In the genomic region with DNA sequence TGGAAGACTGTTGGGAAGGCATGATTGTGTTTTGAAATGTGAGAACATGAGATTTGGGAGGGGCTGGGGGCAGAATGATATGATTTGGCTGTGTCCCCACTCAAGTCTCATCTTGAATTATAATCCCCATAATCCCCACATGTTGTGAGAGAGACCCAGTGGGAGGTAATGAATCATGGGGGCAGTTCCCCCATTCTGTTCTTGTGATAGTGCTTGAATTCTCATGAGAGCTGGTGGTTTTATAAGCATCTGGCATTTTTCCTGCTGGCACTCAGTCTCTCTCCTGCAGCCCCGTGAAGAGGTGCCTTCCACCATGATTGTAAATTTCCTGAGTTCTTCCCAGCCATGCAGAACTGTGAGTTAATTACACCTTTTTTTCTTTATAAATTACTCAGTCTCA, we compare ENCODE assay signal across 26 cellular contexts.
"Had no signal": no experiment of that assay in that cellular context is flagged by ENCODE, and none has a peak within 500 bp of the region (broad histone marks: within the 10 kb centered on the region; RNA-seq: fewer than 3 reads in every experiment).

No MANE protein-coding gene starts in this region.

- H3K9me3 ChIP-seq: psoas muscle, vagina had no signal

- H3K27ac ChIP-seq: heart right ventricle, left lung, psoas muscle, suprapubic skin, vagina had no signal

- H3K4me3 Mint-ChIP-seq: effector memory CD8-positive, alpha-beta T cell; mesothelial cell of epicardium; naive thymus-derived CD8-positive, alpha-beta T cell; nephron progenitor cell; stimulated activated naive CD8-positive, alpha-beta T cell treated with anti-CD3 and anti-CD28 coated beads, Interleukin-15, amount 100 ng/mL, for 72 hours had no signal

- H3K27me3 ChIP-seq: heart right ventricle, left lung, suprapubic skin, vagina had no signal

- ATAC-seq: effector memory CD8-positive, alpha-beta T cell; heart right ventricle; left cardiac atrium; left lung; mucosa of descending colon; naive thymus-derived CD8-positive, alpha-beta T cell; psoas muscle; right cardiac atrium; stimulated activated naive CD8-positive, alpha-beta T cell treated with anti-CD3 and anti-CD28 coated beads, Interleukin-15, amount 100 ng/mL, for 72 hours had no signal

- H3K4me3 ChIP-seq: heart right ventricle, left lung, mucosa of descending colon, psoas muscle, smooth muscle cell, suprapubic skin, vagina had no signal

- H3K27ac Mint-ChIP-seq: effector memory CD8-positive, alpha-beta T cell; mesothelial cell of epicardium; naive thymus-derived CD8-positive, alpha-beta T cell; nephron progenitor cell; stimulated activated naive CD8-positive, alpha-beta T cell treated with anti-CD3 and anti-CD28 coated beads, Interleukin-15, amount 100 ng/mL, for 72 hours had no signal

- H3K4me1 ChIP-seq: heart right ventricle, left lung, psoas muscle, suprapubic skin, vagina had no signal

- H3K36me3 ChIP-seq: heart right ventricle, left lung, suprapubic skin, vagina had no signal

- H3K4me1 Mint-ChIP-seq: mesothelial cell of epicardium; naive thymus-derived CD8-positive, alpha-beta T cell; nephron progenitor cell; stimulated activated naive CD8-positive, alpha-beta T cell treated with anti-CD3 and anti-CD28 coated beads, Interleukin-15, amount 100 ng/mL, for 72 hours had no signal

- H3K27me3 Mint-ChIP-seq: effector memory CD8-positive, alpha-beta T cell; naive thymus-derived CD8-positive, alpha-beta T cell; stimulated activated naive CD8-positive, alpha-beta T cell treated with anti-CD3 and anti-CD28 coated beads, Interleukin-15, amount 100 ng/mL, for 72 hours had no signal

- DNase-seq: cortex of kidney; effector memory CD8-positive, alpha-beta T cell; foreskin melanocyte; glutamatergic neuron; heart right ventricle; hippocampal formation; left cardiac atrium; left lung; mesenchymal stem cell; mucosa of descending colon; naive thymus-derived CD8-positive, alpha-beta T cell; nephron progenitor cell; nucleus accumbens; psoas muscle; right cardiac atrium; stimulated activated CD4-positive, alpha-beta T cell treated with anti-CD3 and anti-CD28 coated beads, Interleukin-12 subunit alpha, Interleukin-12 subunit beta, amount 100 ng/mL, for 4 hours; stimulated activated CD4-positive, alpha-beta T cell treated with anti-CD3 and anti-CD28 coated beads, Interleukin-1b, Interleukin-23, amount 100 ng/mL, for 48 hours; stimulated activated CD4-positive, alpha-beta T cell treated with anti-CD3 and anti-CD28 coated beads, Interleukin-4, amount 100 ng/mL, for 1 hour; stimulated activated CD8-positive, alpha-beta memory T cell treated with anti-CD3 and anti-CD28 coated beads, Interleukin-4, amount 100 ng/mL, for 48 hours; stimulated activated naive CD4-positive, alpha-beta T cell; stimulated activated naive CD8-positive, alpha-beta T cell treated with anti-CD3 and anti-CD28 coated beads, Interleukin-15, amount 100 ng/mL, for 72 hours; trophoblast cell had no signal

- H3K9me3 Mint-ChIP-seq: effector memory CD8-positive, alpha-beta T cell had no signal
